ENCODE assay signal across 18 cellular contexts in genomic region chr9:94625835-94626234, GRCh38.
"Had no signal": no experiment of that assay in that cellular context is flagged by ENCODE, and none has a peak within 500 bp of the region (broad histone marks: within the 10 kb centered on the region; RNA-seq: fewer than 3 reads in every experiment).

No MANE protein-coding gene starts in this region.

- H3K4me3 ChIP-seq: breast epithelium, MG63, PC-9 had no signal

- H3K36me3 ChIP-seq: breast epithelium, MG63 had no signal

- H3K27ac ChIP-seq: breast epithelium, PC-9 had no signal

- H3K9me3 ChIP-seq: breast epithelium, MG63 had no signal

- DNase-seq: activated B cell treated with CpG ODN at 0.5 μM for 24 hours; activated CD4-positive, alpha-beta memory T cell treated with anti-CD3 and anti-CD28 coated beads for 36 hours; activated CD4-positive, alpha-beta T cell treated with anti-CD3 and anti-CD28 coated beads, Interleukin-2, amount 10 ng/mL, durations not matched to agents 7 days and 5 days; activated CD8-positive, alpha-beta memory T cell treated with anti-CD3 and anti-CD28 coated beads, Interleukin-2, amount 50 U/mL, for 4 hours; activated gamma-delta T cell treated with Interleukin-2 at 50 U/mL for 16 hours; activated T-cell treated with anti-CD3 and anti-CD28 coated beads, Interleukin-2, amount 50 U/mL, for 72 hours; aorta; caudate nucleus; MG63; NCI-H1105; NCI-H1436; NCI-H1694 treated with DMSO at 0.1 percent for 48 hours; NCI-H2081; NCI-H510A treated with DMSO at 0.1 percent for 48 hours; PC-9; SHP77 treated with DMSO at 0.1 percent for 48 hours; T1000 had no signal

- H3K4me1 ChIP-seq: breast epithelium had no signal

- H2AFZ ChIP-seq: PC-9 had no signal

- H3K27me3 ChIP-seq: breast epithelium, MG63 had no signal

- H3K4me2 ChIP-seq: PC-9 had no signal

- ATAC-seq: activated T-cell treated with anti-CD3 and anti-CD28 coated beads, Interleukin-2, amount 50 U/mL, for 72 hours had no signal
